ENCODE assay signal across 21 cellular contexts in the genomic region with DNA sequence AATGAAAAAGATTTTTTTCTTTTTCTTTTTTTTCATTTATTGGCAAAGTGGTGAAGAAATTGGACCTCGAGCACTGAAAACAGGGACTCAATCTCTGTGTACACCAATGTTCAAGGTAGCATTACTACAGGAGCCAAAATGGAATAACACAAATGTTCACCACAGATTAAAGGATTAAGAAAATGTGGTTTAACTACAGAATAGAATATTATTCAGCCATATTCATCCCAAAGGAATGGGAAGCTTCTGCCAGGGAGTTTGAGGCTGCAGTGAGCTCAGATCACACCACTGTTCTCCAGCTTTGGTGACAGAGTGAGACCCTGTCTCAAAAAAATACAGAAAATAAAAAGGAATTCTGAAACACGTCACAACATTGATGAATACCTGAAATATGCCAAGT.
"Had no signal": no experiment of that assay in that cellular context is flagged by ENCODE, and none has a peak within 500 bp of the region (broad histone marks: within the 10 kb centered on the region; RNA-seq: fewer than 3 reads in every experiment).

No MANE protein-coding gene starts in this region.

- H3K4me1 ChIP-seq: lower lobe of right lung, psoas muscle, sigmoid colon, spleen, suprapubic skin, transverse colon, vagina had no signal

- H3K27ac Mint-ChIP-seq: stimulated activated naive B cell treated with anti-CD40 and anti-IgM and Interleukin-4, amounts not matched to agents 10 μg/mL and 1 μg/mL and 100 μg/mL, for 72 hours; stimulated activated naive CD8-positive, alpha-beta T cell treated with anti-CD3 and anti-CD28 coated beads, Interleukin-15, Interleukin-2, amounts not matched to agents 100 ng/mL and 50 ng/mL, for 24 hours had no signal

- H3K27me3 ChIP-seq: dorsolateral prefrontal cortex, gastrocnemius medialis, ovary, sigmoid colon, spleen, suprapubic skin, transverse colon, vagina had no signal

- H3K9me3 ChIP-seq: gastrocnemius medialis, lower lobe of right lung, ovary, psoas muscle, sigmoid colon, spleen, suprapubic skin, transverse colon, vagina had no signal

- H3K27me3 Mint-ChIP-seq: stimulated activated naive B cell treated with anti-CD40 and anti-IgM and Interleukin-4, amounts not matched to agents 10 μg/mL and 1 μg/mL and 100 μg/mL, for 72 hours; stimulated activated naive CD8-positive, alpha-beta T cell treated with anti-CD3 and anti-CD28 coated beads, Interleukin-15, Interleukin-2, amounts not matched to agents 100 ng/mL and 50 ng/mL, for 24 hours had no signal

- ATAC-seq: gastrocnemius medialis; left ventricle myocardium superior; lower lobe of right lung; natural killer cell; psoas muscle; right cardiac atrium; stimulated activated naive B cell treated with anti-CD40 and anti-IgM and Interleukin-4, amounts not matched to agents 10 μg/mL and 1 μg/mL and 100 μg/mL, for 72 hours had no signal

- H3K4me3 ChIP-seq: dorsolateral prefrontal cortex, gastrocnemius medialis, lower lobe of right lung, ovary, psoas muscle, sigmoid colon, skin epidermis, spleen, suprapubic skin, transverse colon, vagina had no signal

- H3K36me3 ChIP-seq: gastrocnemius medialis, ovary, sigmoid colon, transverse colon, vagina had no signal

- H3K36me3 Mint-ChIP-seq: natural killer cell had no signal

- H3K4me3 Mint-ChIP-seq: natural killer cell; stimulated activated naive B cell treated with anti-CD40 and anti-IgM and Interleukin-4, amounts not matched to agents 10 μg/mL and 1 μg/mL and 100 μg/mL, for 72 hours; stimulated activated naive CD8-positive, alpha-beta T cell treated with anti-CD3 and anti-CD28 coated beads, Interleukin-15, Interleukin-2, amounts not matched to agents 100 ng/mL and 50 ng/mL, for 24 hours had no signal

- H3K9me3 Mint-ChIP-seq: natural killer cell; stimulated activated naive B cell treated with anti-CD40 and anti-IgM and Interleukin-4, amounts not matched to agents 10 μg/mL and 1 μg/mL and 100 μg/mL, for 72 hours; stimulated activated naive CD8-positive, alpha-beta T cell treated with anti-CD3 and anti-CD28 coated beads, Interleukin-15, Interleukin-2, amounts not matched to agents 100 ng/mL and 50 ng/mL, for 24 hours had no signal

- H3K27ac ChIP-seq: dorsolateral prefrontal cortex, gastrocnemius medialis, lower lobe of right lung, ovary, psoas muscle, sigmoid colon, skin epidermis, spleen, suprapubic skin, transverse colon, vagina had no signal

- DNase-seq: cortex of kidney; dorsolateral prefrontal cortex; effector CD4-positive, alpha-beta T cell; gastrocnemius medialis; head of caudate nucleus; left ventricle myocardium superior; lower lobe of right lung; natural killer cell; occipital lobe; ovary; posterior cingulate gyrus; psoas muscle; right cardiac atrium; sigmoid colon; spleen; stimulated activated naive B cell treated with anti-CD40 and anti-IgM and Interleukin-4, amounts not matched to agents 10 μg/mL and 1 μg/mL and 100 μg/mL, for 72 hours; transverse colon had no signal
